Comparison of ENCODE assay signal across 8 cellular contexts in genomic region chr13:85864963-85865530, GRCh38.
DNase-seq lines count a peak whose midpoint lies in the region; ATAC-seq and TF ChIP-seq lines count a peak whose summit lies in the region.
"Had no signal": no experiment of that assay in that cellular context is flagged by ENCODE, and none has a peak within 500 bp of the region (broad histone marks: within the 10 kb centered on the region; RNA-seq: fewer than 3 reads in every experiment).

No MANE protein-coding gene starts in this region.

- no peaks in the 10 kb centered on the region for H3K4me1 Mint-ChIP-seq in neural crest cell
- H3K4me1 Mint-ChIP-seq in naive thymus-derived CD8-positive, alpha-beta T cell, result no peaks in the 10 kb centered on the region

- intact Hi-C loops in mammary epithelial cell (cut with micrococcal nuclease), result no loop called here

- no peak overlapping the region for H3K27ac ChIP-seq in mammary epithelial cell (ENCODE audit: insufficient read depth, low read depth, low read length)

- BruUV-seq in mammary epithelial cell (replicated peaks; lab: Mats Ljungman, UMichigan), result no TSS peak

- H3K36me3 ChIP-seq in mammary epithelial cell (ENCODE audit: insufficient read depth, low read length), result no peaks in the 10 kb centered on the region

- H3K9me3 Mint-ChIP-seq in neural crest cell, result peaks cover 3% of the 10 kb centered on the region
- H3K9me3 Mint-ChIP-seq in naive thymus-derived CD8-positive, alpha-beta T cell, result peaks cover 0 to 4% (median 0%) of the 10 kb centered on the region in 9 donors

- in situ Hi-C loops in mammary epithelial cell (cut with MboI; ENCODE audit: low sequenced_read_pairs in 2 of 2), result no loop called here

- H3K4me3 Mint-ChIP-seq in neural crest cell, result no peak overlapping the region
- H3K4me3 Mint-ChIP-seq in naive thymus-derived CD8-positive, alpha-beta T cell, result no peak overlapping the region

- no peak for ATAC-seq in naive thymus-derived CD8-positive, alpha-beta T cell
- ATAC-seq in GM19463 (IDR thresholded peaks at IDR 0.05; ENCODE audit: unreplicated experiment), result no peak

- 100% methylated on average over 1 of the region's 1 CpG for WGBS in mammary epithelial cell (ENCODE audit: low coverage, missing lambda C conversion rate)

- no peaks in the 10 kb centered on the region for H4K20me1 ChIP-seq in mammary epithelial cell (ENCODE audit: insufficient read depth, low read length)

- H3K4me1 ChIP-seq in mammary epithelial cell (ENCODE audit: insufficient read depth, low read length), result peaks cover 7% of the 10 kb centered on the region

- H3K36me3 Mint-ChIP-seq in neural crest cell (ENCODE audit: low read depth), result no peaks in the 10 kb centered on the region
- no peaks in the 10 kb centered on the region for H3K36me3 Mint-ChIP-seq in naive thymus-derived CD8-positive, alpha-beta T cell

- H3K4me3 ChIP-seq in GM12875 (ENCODE audit: low read depth, low read length), result no peak overlapping the region
- no peak overlapping the region for H3K4me3 ChIP-seq in mammary epithelial cell (replicated peaks in 1 of 3; ENCODE audit: insufficient read depth in 1 of 3, low read depth in 2 of 3, low read length in 3 of 3)

- H3K4me2 ChIP-seq in mammary epithelial cell (ENCODE audit: insufficient read depth, low read depth, low read length), result peak overlapping the region; percentile 60

- H3K9me3 ChIP-seq in mammary epithelial cell (replicated peaks; ENCODE audit: insufficient read depth, low read length), result no peaks in the 10 kb centered on the region

- no peak overlapping the region for H3K27ac Mint-ChIP-seq in neural crest cell (ENCODE audit: unreplicated experiment)
- H3K27ac Mint-ChIP-seq in naive thymus-derived CD8-positive, alpha-beta T cell, result no peak overlapping the region

- H3K79me2 ChIP-seq in mammary epithelial cell (ENCODE audit: insufficient read depth, low read length), result no peaks in the 10 kb centered on the region

- H3K27me3 ChIP-seq in mammary epithelial cell (ENCODE audit: insufficient read depth, low read length), result no peaks in the 10 kb centered on the region

- dilution Hi-C loops in mammary epithelial cell (cut with HindIII; ENCODE audit: low sequenced_read_pairs), result no loop called here

- peak; percentile 4; the same call in 1 of the 2 replicates for TF ChIP-seq CTCF in GM12875 (IDR thresholded peaks at IDR 0.05; ENCODE audit: borderline replicate concordance, insufficient read depth, low read depth, low read length)
- peak; percentile 47 to 57 for TF ChIP-seq CTCF in mammary epithelial cell (conservative IDR thresholded peaks at IDR 0.05 in 1 of 2, IDR thresholded peaks at IDR 0.05 in 1 of 2; ENCODE audit: extremely low read depth in 1 of 2, insufficient read depth in 1 of 2, low read depth in 1 of 2, low read length in 2 of 2)
- peak; percentile 56 for TF ChIP-seq CTCF in neural crest cell (conservative IDR thresholded peaks at IDR 0.05)

- POLR2A ChIA-PET in naive thymus-derived CD8-positive, alpha-beta T cell (lab: Charles Lee), result no interaction called here

- DNase-seq in NCI-H146 (lab: John Stamatoyannopoulos, UW), result peak; percentile 27
- peak; percentile 28 for DNase-seq in mammary epithelial cell
- no peak for DNase-seq in neural crest cell (ENCODE audit: low read depth, low spot score)
- no peak for DNase-seq in activated CD4-positive, alpha-beta T cell treated with anti-CD3 and anti-CD28 coated beads for 1 hour
- DNase-seq in naive thymus-derived CD8-positive, alpha-beta T cell, result no peak
- DNase-seq: small intestine had no signal

- peak overlapping the region; percentile 70 for H2AFZ ChIP-seq in mammary epithelial cell (ENCODE audit: low read depth, low read length)

- CTCF ChIA-PET in mammary epithelial cell (lab: Charles Lee; ENCODE audit: low non-redundant PET), result interaction anchor here (0.6 kb wide), 1 partner anchor 1370 kb away, joined by 7 read pairs; no protein-coding TSS in a partner anchor

- no peak overlapping the region for H3K9ac ChIP-seq in mammary epithelial cell (ENCODE audit: insufficient read depth, low read length)

- H3K27me3 Mint-ChIP-seq in neural crest cell (ENCODE audit: low read depth), result no peaks in the 10 kb centered on the region
- H3K27me3 Mint-ChIP-seq in naive thymus-derived CD8-positive, alpha-beta T cell, result no peaks in the 10 kb centered on the region

Comparison
In these comparisons a context has a peak if more than half of its experiments do, and no peak if none do; other contexts are left out.
1. CTCF ChIP-seq: peak in every context shown above with its lines; median percentile 56 in neural crest cell; 52 in mammary epithelial cell; 4 in GM12875.
2. DNase-seq: peak in NCI-H146 (single experiment) and mammary epithelial cell (single experiment); none in neural crest cell (single experiment), activated CD4-positive, alpha-beta T cell treated with anti-CD3 and anti-CD28 coated beads for 1 hour (single experiment) and naive thymus-derived CD8-positive, alpha-beta T cell (0 of 10).